In the genomic region with DNA sequence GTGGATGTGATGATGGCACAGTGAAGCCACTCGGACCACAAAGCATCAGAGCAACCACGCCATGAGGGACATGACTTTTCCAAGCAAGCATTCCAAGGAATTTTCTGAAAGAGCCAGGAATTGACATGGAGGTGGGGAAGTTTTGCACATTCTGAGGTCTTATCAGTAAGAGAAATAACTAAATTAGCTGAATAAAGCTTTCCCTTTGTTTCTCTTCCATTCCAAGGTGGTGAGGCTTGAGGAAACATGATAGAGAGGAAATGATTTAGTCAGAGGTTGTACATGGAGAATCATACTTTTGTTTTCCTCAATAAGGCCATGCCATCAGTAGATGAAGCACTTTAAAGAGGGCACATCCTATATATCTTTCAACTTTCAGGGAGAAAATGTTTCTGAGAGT, we compare ENCODE assay signal across 14 cellular contexts.
"Had no signal": no experiment of that assay in that cellular context is flagged by ENCODE, and none has a peak within 500 bp of the region (broad histone marks: within the 10 kb centered on the region; RNA-seq: fewer than 3 reads in every experiment).

No MANE protein-coding gene starts in this region.

- H3K36me3 ChIP-seq: gastroesophageal sphincter, left lung, pancreas had no signal

- H3K27me3 ChIP-seq: gastroesophageal sphincter, left lung, pancreas had no signal

- H3K27ac ChIP-seq: gastroesophageal sphincter, left lung, pancreas had no signal

- DNase-seq: activated CD4-positive, CD25-positive, alpha-beta regulatory T cell treated with anti-CD3 and anti-CD28 coated beads, Interleukin-2, amount 50 U/mL, for 72 hours; activated naive CD4-positive, alpha-beta T cell; activated T-cell treated with anti-CD3 and anti-CD28 coated beads for 4 hours; cortex of kidney; effector CD8-positive, alpha-beta T cell; left lung; mucosa of descending colon; naive thymus-derived CD4-positive, alpha-beta T cell; pancreas; stimulated activated CD4-positive, alpha-beta T cell treated with anti-CD3 and anti-CD28 coated beads, Interleukin-1b, Interleukin-23, amount 100 ng/mL, for 48 hours; stimulated activated naive CD8-positive, alpha-beta T cell treated with anti-CD3 and anti-CD28 coated beads, Interleukin-15, amount 100 ng/mL, for 72 hours; T-helper 1 cell; T1000 had no signal

- H3K4me3 ChIP-seq: gastroesophageal sphincter, left lung, mucosa of descending colon, pancreas had no signal

- ATAC-seq: gastroesophageal sphincter; left lung; mucosa of descending colon; naive thymus-derived CD4-positive, alpha-beta T cell; pancreas; stimulated activated naive CD8-positive, alpha-beta T cell treated with anti-CD3 and anti-CD28 coated beads, Interleukin-15, amount 100 ng/mL, for 72 hours had no signal
